In the genomic region with DNA sequence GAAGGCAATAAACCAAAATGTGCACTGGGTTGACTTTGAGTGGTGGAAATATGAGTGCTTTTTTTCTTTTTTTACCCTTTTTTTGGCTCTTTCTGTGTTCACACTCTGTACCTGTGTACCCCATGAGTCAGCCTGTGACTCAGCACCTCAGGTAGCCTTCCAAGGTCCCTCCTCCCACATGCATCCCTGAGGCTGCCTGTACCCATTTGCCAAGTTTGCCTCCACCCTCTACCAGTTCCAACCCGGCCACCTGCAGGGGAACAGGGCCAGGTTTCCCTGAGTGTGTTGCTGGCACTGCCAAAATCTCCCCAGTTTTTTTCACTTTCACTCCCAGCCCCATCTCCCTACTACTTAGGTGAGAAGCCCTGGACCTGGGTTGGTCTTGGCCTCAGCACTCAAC, we compare ENCODE assay signal across 26 cellular contexts. TPM values are rescaled to one million over a fixed set of nuclear protein-coding genes. Genes with fewer than 3 reads are reported as not detected.
A peak's percentile ranks its signal among the peaks of the same experiment; 100 is the strongest.
DNase-seq lines count a peak whose midpoint lies in the region; ATAC-seq and TF ChIP-seq lines count a peak whose summit lies in the region.
"Had no signal": no experiment of that assay in that cellular context is flagged by ENCODE, and none has a peak within 500 bp of the region (broad histone marks: within the 10 kb centered on the region; RNA-seq: fewer than 3 reads in every experiment).

No MANE protein-coding gene starts in this region.

- H3K4me1 Mint-ChIP-seq in Calu3 (ENCODE audit: low read depth, unreplicated experiment), result peaks cover 9% of the 10 kb centered on the region
- no peaks in the 10 kb centered on the region for H3K4me1 Mint-ChIP-seq in chondrocyte (ENCODE audit: low read depth)
- H3K4me1 Mint-ChIP-seq: mesothelial cell of epicardium had no signal

- ATAC-seq in omental fat pad (ENCODE audit: low FRiP score) (peak; percentile 49), GM18870 (IDR thresholded peaks at IDR 0.05; ENCODE audit: unreplicated experiment) (no peak), HG02588 (IDR thresholded peaks at IDR 0.05; ENCODE audit: unreplicated experiment) (no peak)
- ATAC-seq: A549; activated naive CD4-positive, alpha-beta T cell treated with anti-CD3 and anti-CD28 coated beads, Interleukin-2, amount 50 U/mL, for 72 hours; GM23338; heart left ventricle; left colon; natural killer cell; stimulated activated naive CD8-positive, alpha-beta T cell treated with anti-CD3 and anti-CD28 coated beads, Interleukin-15, amount 100 ng/mL, for 72 hours had no signal

- no peak overlapping the region for H3K27ac Mint-ChIP-seq in Calu3 (ENCODE audit: unreplicated experiment)
- no peak overlapping the region for H3K27ac Mint-ChIP-seq in chondrocyte (ENCODE audit: unreplicated experiment)
- H3K27ac Mint-ChIP-seq: B cell; GM23338; mesothelial cell of epicardium; natural killer cell; stimulated activated naive CD8-positive, alpha-beta T cell treated with anti-CD3 and anti-CD28 coated beads, Interleukin-15, amount 100 ng/mL, for 72 hours had no signal

- no peaks in the 10 kb centered on the region for H3K9me3 ChIP-seq in esophagus squamous epithelium
- H3K9me3 ChIP-seq: A549, heart left ventricle, sigmoid colon, tibial nerve had no signal

- no peak for TF ChIP-seq CTCF in Calu3 (IDR thresholded peaks at IDR 0.05; ENCODE audit: unreplicated experiment)
- no peak for TF ChIP-seq CTCF in RWPE1 (conservative IDR thresholded peaks at IDR 0.05; ENCODE audit: low read depth)
- peak in 1 of 6 experiments; percentile 28 for TF ChIP-seq CTCF in esophagus squamous epithelium (IDR thresholded peaks at IDR 0.05)
- TF ChIP-seq CTCF in omental fat pad (IDR thresholded peaks at IDR 0.05), result no peak
- no peak for TF ChIP-seq CTCF in chondrocyte (IDR thresholded peaks at IDR 0.05)

- intact Hi-C loops in Calu3 (cut with micrococcal nuclease; ENCODE audit: unreplicated experiment) (no loop called here), esophagus squamous epithelium (cut with DNase I) (no loop called here)

- no peak overlapping the region for H3K4me3 ChIP-seq in esophagus squamous epithelium
- H3K4me3 ChIP-seq: A549, GM23338, heart left ventricle, sigmoid colon, tibial nerve had no signal

- H3K27ac ChIP-seq in RWPE1, result peak overlapping the region; percentile 66
- peak overlapping the region in 3 of 4 donors; percentile 49 to 83 (median 61) for H3K27ac ChIP-seq in esophagus squamous epithelium
- H3K27ac ChIP-seq: A549, heart left ventricle, parathyroid adenoma, sigmoid colon, tibial nerve had no signal

- H3K4me3 Mint-ChIP-seq in Calu3 (ENCODE audit: low read depth, unreplicated experiment) (no peak overlapping the region), chondrocyte (ENCODE audit: unreplicated experiment) (no peak overlapping the region)
- H3K4me3 Mint-ChIP-seq: B cell; GM23338; mesothelial cell of epicardium; natural killer cell; stimulated activated naive CD8-positive, alpha-beta T cell treated with anti-CD3 and anti-CD28 coated beads, Interleukin-15, amount 100 ng/mL, for 72 hours had no signal

- WGBS in esophagus squamous epithelium, 2 donors, result 38 to 40% methylated on average over 1 of the region's 1 CpG

- TF ChIP-seq POLR2A in esophagus squamous epithelium (IDR thresholded peaks at IDR 0.05), result no peak

- POLR2A ChIA-PET in RWPE1 (lab: Yijun Ruan, JAX; ENCODE audit: low non-redundant PET), result no interaction called here

- CTCF ChIA-PET in Calu3 (lab: Charles Lee) (no interaction called here), RWPE1 (lab: Yijun Ruan, JAX) (no interaction called here)

- H3K36me3 Mint-ChIP-seq in Calu3 (ENCODE audit: insufficient read depth, unreplicated experiment) (no peaks in the 10 kb centered on the region), chondrocyte (ENCODE audit: low read depth) (peaks cover 1% of the 10 kb centered on the region)
- H3K36me3 Mint-ChIP-seq: activated naive CD4-positive, alpha-beta T cell treated with anti-CD3 and anti-CD28 coated beads, Interleukin-2, amount 50 U/mL, for 72 hours; mesothelial cell of epicardium; natural killer cell had no signal

- H3K27me3 ChIP-seq in esophagus squamous epithelium, result no peaks in the 10 kb centered on the region
- H3K27me3 ChIP-seq: sigmoid colon, tibial nerve had no signal

- no peaks in the 10 kb centered on the region for H3K9me3 Mint-ChIP-seq in Calu3 (ENCODE audit: low read depth, unreplicated experiment)
- H3K9me3 Mint-ChIP-seq in chondrocyte (ENCODE audit: low read depth), result peaks cover 4% of the 10 kb centered on the region
- H3K9me3 Mint-ChIP-seq: activated naive CD4-positive, alpha-beta T cell treated with anti-CD3 and anti-CD28 coated beads, Interleukin-2, amount 50 U/mL, for 72 hours; GM23338; mesothelial cell of epicardium; natural killer cell; stimulated activated naive CD8-positive, alpha-beta T cell treated with anti-CD3 and anti-CD28 coated beads, Interleukin-15, amount 100 ng/mL, for 72 hours had no signal

- BruUV-seq in Calu3 (replicated peaks; lab: Mats Ljungman, UMichigan), result no TSS peak

- DNase-seq in Calu3 (peak; percentile 41), RWPE1 (ENCODE audit: low spot score) (peak; percentile 89), esophagus squamous epithelium (lab: John Stamatoyannopoulos, UW) (no peak), omental fat pad (ENCODE audit: low spot score) (no peak), chondrocyte (ENCODE audit: low spot score) (no peak), NCI-H82 (lab: John Stamatoyannopoulos, UW) (no peak)
- DNase-seq: activated CD4-positive, alpha-beta T cell treated with anti-CD3 and anti-CD28 coated beads, Interleukin-2, amount 50 U/mL, for 4 hours; dermis blood vessel endothelial cell; heart left ventricle; Karpas-422; left colon; natural killer cell; NCI-H1048; NCI-H1930; NCI-H526 treated with DMSO at 0.1 percent for 48 hours; sigmoid colon; stimulated activated naive CD8-positive, alpha-beta T cell treated with anti-CD3 and anti-CD28 coated beads, Interleukin-15, amount 100 ng/mL, for 72 hours had no signal

- peaks cover 5 to 29% (median 6%) of the 10 kb centered on the region in 3 donors for H3K4me1 ChIP-seq in esophagus squamous epithelium
- H3K4me1 ChIP-seq: A549, heart left ventricle, parathyroid adenoma, sigmoid colon, tibial nerve had no signal

- H3K36me3 ChIP-seq in esophagus squamous epithelium, result no peaks in the 10 kb centered on the region
- H3K36me3 ChIP-seq: heart left ventricle, sigmoid colon, tibial nerve had no signal

- H3K27me3 Mint-ChIP-seq in Calu3 (ENCODE audit: unreplicated experiment) (peaks cover 26% of the 10 kb centered on the region), chondrocyte (ENCODE audit: low read depth) (peaks cover 54% of the 10 kb centered on the region)

RNA-seq across cellular contexts. Expression of gene CXCR1, which starts 14.0 kb away (rescaled TPM):
- total RNA-seq in Calu3 (2022), result not detected in 2 replicates
- 1 to 10 TPM in 1 of 4 donors, not detected in 3; 1.3 TPM for total RNA-seq in esophagus squamous epithelium
- total RNA-seq in omental fat pad, result 10 to 100 TPM in 1 of 4 donors, under 1 TPM in 3; 0.36 to 26.8 (median 0.64) TPM
- total RNA-seq in chondrocyte, result not detected in 3 replicates
- total RNA-seq: activated naive CD4-positive, alpha-beta T cell treated with anti-CD3 and anti-CD28 coated beads, Interleukin-2, amount 50 U/mL, for 72 hours; B cell; dermis blood vessel endothelial cell; GM23338; mesothelial cell of epicardium; sigmoid colon had no signal

RNA-seq across cellular contexts. Expression of gene CXCR2, which starts 26.9 kb away (rescaled TPM):
- total RNA-seq in Calu3 (2022), result not detected in 2 replicates
- total RNA-seq in esophagus squamous epithelium, result 10 to 100 TPM in 3 of 4 donors, 1 to 10 TPM in 1; 5.7 to 32.2 (median 19.1) TPM
- total RNA-seq in omental fat pad, result 10 to 100 TPM in 1 of 4 donors, 1 to 10 TPM in 1, under 1 TPM in 2; 0.28 to 19.2 (median 1.3) TPM
- total RNA-seq in chondrocyte, result not detected in 3 replicates
- total RNA-seq: B cell, dermis blood vessel endothelial cell, sigmoid colon had no signal

Comparison
In these comparisons a context has a peak if more than half of its experiments do, and no peak if none do; other contexts are left out.
1. DNase-seq: peak in Calu3 (single experiment) and RWPE1 (single experiment); none in esophagus squamous epithelium (single experiment), omental fat pad (single experiment), chondrocyte (single experiment) and NCI-H82 (single experiment).